Comparison of ENCODE assay signal across 8 cellular contexts in genomic region chr22:46054091-46054877, GRCh38.
DNase-seq lines count a peak whose midpoint lies in the region; ATAC-seq and TF ChIP-seq lines count a peak whose summit lies in the region.

No MANE protein-coding gene starts in this region.

- H2BK5ac ChIP-seq in neuronal stem cell (ENCODE audit: low read length), result no peak overlapping the region

- H3K18ac ChIP-seq in neuronal stem cell (ENCODE audit: low read length), result no peak overlapping the region

- no peak overlapping the region for H3K9ac ChIP-seq in neuronal stem cell (ENCODE audit: low read depth, low read length, poor library complexity)

- TF ChIP-seq CTCF in LNCaP clone FGC (IDR thresholded peaks at IDR 0.05; ENCODE audit: control insufficient read depth, extremely low read depth, insufficient read depth), result no peak

- DNase-seq in G401 (ENCODE audit: low spot score), result peak; percentile 66
- DNase-seq in LNCaP clone FGC (ENCODE audit: low read depth), result no peak
- peak; percentile 54 for DNase-seq in activated effector memory CD4-positive, alpha-beta T cell treated with Interleukin-2 at 50 U/mL for 16 hours
- DNase-seq in fibroblast of the conjunctiva (ENCODE audit: low read depth), result peak; percentile 60
- no peak for DNase-seq in neuronal stem cell (ENCODE audit: low spot score)
- no peak for DNase-seq in NCI-H526 treated with DMSO at 0.1 percent for 48 hours (lab: John Stamatoyannopoulos, UW)

- no peak overlapping the region for H4K91ac ChIP-seq in neuronal stem cell (ENCODE audit: low read depth, low read length, poor library complexity)

- H3K36me3 ChIP-seq in neuronal stem cell (replicated peaks in 1 of 2; ENCODE audit: control insufficient read depth in 2 of 2, insufficient read depth in 2 of 2, low read length in 2 of 2), result no peaks in the 10 kb centered on the region

- no peak overlapping the region for H3K4ac ChIP-seq in neuronal stem cell (ENCODE audit: low read length)

- no peak overlapping the region for H3K27ac ChIP-seq in neuronal stem cell (replicated peaks; ENCODE audit: low read length)

- H3K27me3 ChIP-seq in neuronal stem cell (ENCODE audit: control insufficient read depth in 3 of 3, insufficient read depth in 3 of 3, low read depth in 1 of 3, low read length in 3 of 3), result peaks cover 21 to 94% (median 89%) of the 10 kb centered on the region in 3 experiments

- H4K8ac ChIP-seq in neuronal stem cell (ENCODE audit: low read depth, low read length), result peak overlapping the region; percentile 72

- no peak overlapping the region for H2BK120ac ChIP-seq in neuronal stem cell (ENCODE audit: low read depth, low read length)

- WGBS in neuronal stem cell (ENCODE audit: extremely low coverage in 2 of 2, insufficient read length in 2 of 2, insufficient replicate concordance in 1 of 2), 2 donors, result no CpG with 5 or more reads among the region's 39 CpGs

- no peak overlapping the region for H2AFZ ChIP-seq in neuronal stem cell (ENCODE audit: low read length)

- H2AK5ac ChIP-seq in neuronal stem cell (ENCODE audit: low read depth, low read length), result no peak overlapping the region

- no peak overlapping the region for H3K23ac ChIP-seq in neuronal stem cell (ENCODE audit: low read depth, low read length, poor library complexity)

- no peaks in the 10 kb centered on the region for H3K4me1 ChIP-seq in neuronal stem cell (ENCODE audit: control insufficient read depth in 2 of 2, insufficient read depth in 1 of 2, low read depth in 1 of 2, low read length in 2 of 2)

- H3K14ac ChIP-seq in neuronal stem cell (ENCODE audit: low read length), result peak overlapping the region; percentile 31

- no peak overlapping the region for H2BK12ac ChIP-seq in neuronal stem cell (ENCODE audit: low read length)

- ATAC-seq in GM18517 (IDR thresholded peaks at IDR 0.05; ENCODE audit: unreplicated experiment), result no peak
- ATAC-seq in GM21717 (IDR thresholded peaks at IDR 0.05; ENCODE audit: unreplicated experiment), result no peak

- H3K4me2 ChIP-seq in neuronal stem cell (ENCODE audit: insufficient read depth, low read length, poor library complexity, severe bottlenecking), result no peak overlapping the region

- peak overlapping the region; percentile 59 for H3K4me3 ChIP-seq in LNCaP clone FGC (ENCODE audit: low read depth, low read length)
- H3K4me3 ChIP-seq in neuronal stem cell (ENCODE audit: low read length in 2 of 2), result no peak overlapping the region

- no peaks in the 10 kb centered on the region for H3K9me3 ChIP-seq in neuronal stem cell (replicated peaks in 1 of 2; ENCODE audit: control insufficient read depth in 2 of 2, insufficient read depth in 1 of 2, low read depth in 1 of 2, low read length in 2 of 2)

- in situ Hi-C loops in G401 (cut with HindIII; ENCODE audit: low sequenced_read_pairs), result no loop called here

- H2BK15ac ChIP-seq in neuronal stem cell (ENCODE audit: low read length), result no peak overlapping the region

- H3K79me1 ChIP-seq in neuronal stem cell (ENCODE audit: low read depth, low read length), result no peaks in the 10 kb centered on the region

Comparison
In these comparisons a context has a peak if more than half of its experiments do, and no peak if none do; other contexts are left out.
1. DNase-seq: peak in G401 (single experiment), activated effector memory CD4-positive, alpha-beta T cell treated with Interleukin-2 at 50 U/mL for 16 hours (single experiment) and fibroblast of the conjunctiva (single experiment); none in LNCaP clone FGC (single experiment), neuronal stem cell (single experiment) and NCI-H526 treated with DMSO at 0.1 percent for 48 hours (single experiment).